ENCODE assay signal across 20 cellular contexts in genomic region chr18:6714027-6714426, GRCh38. TPM values are rescaled to one million over a fixed set of nuclear protein-coding genes. Genes with fewer than 3 reads are reported as not detected.
"Had no signal": no experiment of that assay in that cellular context is flagged by ENCODE, and none has a peak within 500 bp of the region (broad histone marks: within the 10 kb centered on the region; RNA-seq: fewer than 3 reads in every experiment).

No MANE protein-coding gene starts in this region.

- H3K27me3 Mint-ChIP-seq: activated CD4-positive, alpha-beta T cell treated with anti-CD3 and anti-CD28 coated beads, Interleukin-2, amount 10 ng/mL, durations not matched to agents 7 days and 5 days; activated naive CD8-positive, alpha-beta T cell; T-helper 17 cell had no signal

- H3K36me3 Mint-ChIP-seq: activated naive CD8-positive, alpha-beta T cell had no signal

- H3K9me3 ChIP-seq: gastroesophageal sphincter, heart right ventricle, upper lobe of left lung had no signal

- H3K4me3 ChIP-seq: gastroesophageal sphincter, heart right ventricle, upper lobe of left lung had no signal

- H3K4me1 Mint-ChIP-seq: activated CD4-positive, alpha-beta T cell treated with anti-CD3 and anti-CD28 coated beads, Interleukin-2, amount 10 ng/mL, durations not matched to agents 7 days and 5 days; nephron progenitor cell; T-helper 17 cell had no signal

- DNase-seq: activated CD4-positive, alpha-beta T cell treated with anti-CD3 and anti-CD28 coated beads, Interleukin-2, amount 10 ng/mL, durations not matched to agents 7 days and 5 days; activated CD4-positive, CD25-positive, alpha-beta regulatory T cell; activated CD8-positive, alpha-beta memory T cell treated with anti-CD3 and anti-CD28 coated beads, Interleukin-2, amount 50 U/mL, for 48 hours; activated gamma-delta T cell treated with Interleukin-2 at 50 U/mL for 16 hours; amygdala; cerebellar nuclear complex; dermis blood vessel endothelial cell; heart right ventricle; mammary epithelial cell; nephron progenitor cell; occipital lobe; right cardiac atrium; small intestine; stimulated activated naive CD8-positive, alpha-beta T cell treated with anti-CD3 and anti-CD28 coated beads, Interleukin-15, Interleukin-2, amounts not matched to agents 100 U/mL and 50 U/mL, for 24 hours; T-helper 17 cell; upper lobe of left lung had no signal

- FAIRE-seq: small intestine, TTC549 had no signal

- ATAC-seq: gastroesophageal sphincter; heart right ventricle; left lobe of liver; right cardiac atrium; stimulated activated naive CD8-positive, alpha-beta T cell treated with anti-CD3 and anti-CD28 coated beads, Interleukin-15, Interleukin-2, amounts not matched to agents 100 U/mL and 50 U/mL, for 24 hours; T-helper 17 cell had no signal

- H3K27me3 ChIP-seq: gastroesophageal sphincter, heart right ventricle, upper lobe of left lung had no signal

- H3K36me3 ChIP-seq: gastroesophageal sphincter, heart right ventricle, upper lobe of left lung had no signal

- H3K4me1 ChIP-seq: gastroesophageal sphincter, heart right ventricle, upper lobe of left lung had no signal

- H3K27ac Mint-ChIP-seq: activated CD4-positive, alpha-beta T cell treated with anti-CD3 and anti-CD28 coated beads, Interleukin-2, amount 10 ng/mL, durations not matched to agents 7 days and 5 days; activated naive CD8-positive, alpha-beta T cell; nephron progenitor cell; T-helper 17 cell had no signal

- H3K4me3 Mint-ChIP-seq: activated CD4-positive, alpha-beta T cell treated with anti-CD3 and anti-CD28 coated beads, Interleukin-2, amount 10 ng/mL, durations not matched to agents 7 days and 5 days; activated naive CD8-positive, alpha-beta T cell; nephron progenitor cell; T-helper 17 cell had no signal

- H3K9me3 Mint-ChIP-seq: activated CD4-positive, alpha-beta T cell treated with anti-CD3 and anti-CD28 coated beads, Interleukin-2, amount 10 ng/mL, durations not matched to agents 7 days and 5 days; nephron progenitor cell had no signal

- H3K27ac ChIP-seq: gastroesophageal sphincter, heart right ventricle, upper lobe of left lung had no signal

RNA-seq across cellular contexts. Expression of gene ARHGAP28, which starts 15.5 kb away (rescaled TPM):
- total RNA-seq: activated CD4-positive, alpha-beta T cell treated with anti-CD3 and anti-CD28 coated beads, Interleukin-2, amount 10 ng/mL, durations not matched to agents 7 days and 5 days; T-helper 17 cell had no signal
